Comparison of ENCODE assay signal across 8 cellular contexts in the genomic region with DNA sequence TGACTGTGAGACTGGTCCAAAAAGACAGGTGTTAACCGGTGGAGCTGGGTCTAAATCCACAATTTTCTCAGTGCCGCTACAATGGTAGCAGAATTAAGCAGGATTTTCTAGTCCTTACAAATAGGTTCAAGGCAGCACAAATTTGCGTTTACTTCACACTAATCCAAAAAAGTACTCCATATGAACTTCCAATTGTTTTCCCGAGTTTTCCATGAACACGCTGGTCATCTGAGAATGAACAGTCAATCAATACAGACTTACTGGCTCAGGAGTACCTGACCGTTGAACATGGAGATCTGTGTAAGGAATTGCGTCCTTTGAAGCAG. TPM values are rescaled to one million over a fixed set of nuclear protein-coding genes. Genes with fewer than 3 reads are reported as not detected.
A peak's percentile ranks its signal among the peaks of the same experiment; 100 is the strongest.
DNase-seq lines count a peak whose midpoint lies in the region; ATAC-seq lines count a peak whose summit lies in the region.

No MANE protein-coding gene starts in this region.

- H3F3A ChIP-seq in GM23248 (ENCODE audit: insufficient read depth), result peaks cover 2% of the 10 kb centered on the region; the same call in 1 of the 2 replicates

- peaks cover 24% of the 10 kb centered on the region for H3K4me1 Mint-ChIP-seq in activated naive CD8-positive, alpha-beta T cell treated with anti-CD3 and anti-CD28 coated beads, Interleukin-2, amount 10 ng/mL, durations not matched to agents 7 days and 5 days

- H3K79me2 ChIP-seq in GM23248 (ENCODE audit: insufficient read depth), result peaks cover 12% of the 10 kb centered on the region

- DNase-seq in GM23248 (no peak), AG08396 (ENCODE audit: low spot score) (no peak), HK-2 (ENCODE audit: unreplicated experiment) (no peak)
- no peak for DNase-seq in activated naive CD8-positive, alpha-beta T cell treated with anti-CD3 and anti-CD28 coated beads, Interleukin-2, amount 10 ng/mL, durations not matched to agents 7 days and 5 days

- H3K27me3 ChIP-seq in GM23248 (replicated peaks; ENCODE audit: insufficient read depth) (no peaks in the 10 kb centered on the region), iPS-15b (ENCODE audit: control insufficient read depth, insufficient read depth, low read length) (no peaks in the 10 kb centered on the region), skeletal muscle satellite cell (ENCODE audit: control insufficient read depth, insufficient read depth, low read length) (no peaks in the 10 kb centered on the region)

- no peaks in the 10 kb centered on the region for H3K9me2 ChIP-seq in GM23248 (ENCODE audit: insufficient read depth)

- WGBS in GM23248 (ENCODE audit: low coverage in 1 of 2, low lambda C conversion rate in 2 of 2, missing lambda C conversion rate in 2 of 2), 2 experiments, result 24 to 26% methylated on average over 7 of the region's 7 CpGs

- H3K36me3 ChIP-seq in GM23248 (ENCODE audit: low read depth) (no peaks in the 10 kb centered on the region), iPS-15b (ENCODE audit: control insufficient read depth, insufficient read depth, low read length) (no peaks in the 10 kb centered on the region), skeletal muscle satellite cell (ENCODE audit: insufficient read depth, low read length) (no peaks in the 10 kb centered on the region)

- in situ Hi-C loops in GM23248 (cut with MboI), result no loop called here

- peak overlapping the region; percentile 71 for H3K9ac ChIP-seq in GM23248
- no peak overlapping the region for H3K9ac ChIP-seq in iPS-15b (ENCODE audit: low read depth, low read length)
- H3K9ac ChIP-seq in skeletal muscle satellite cell (ENCODE audit: low read depth, low read length), result peak overlapping the region; percentile 87

- H4K20me1 ChIP-seq in GM23248 (ENCODE audit: insufficient read depth), result no peaks in the 10 kb centered on the region; the same call in 1 of the 2 replicates

- POLR2A ChIA-PET in activated naive CD8-positive, alpha-beta T cell treated with anti-CD3 and anti-CD28 coated beads, Interleukin-2, amount 10 ng/mL, durations not matched to agents 7 days and 5 days (lab: Charles Lee), result interaction anchor here (1.3 kb wide), 1 partner anchor 17 kb away, joined by 4 read pairs; no protein-coding TSS in a partner anchor

- no peak for ATAC-seq in activated naive CD8-positive, alpha-beta T cell treated with anti-CD3 and anti-CD28 coated beads, Interleukin-2, amount 10 ng/mL, durations not matched to agents 7 days and 5 days (ENCODE audit: low read depth)
- ATAC-seq in HG02884 (IDR thresholded peaks at IDR 0.05; ENCODE audit: unreplicated experiment) (no peak), GM21526 (IDR thresholded peaks at IDR 0.05; ENCODE audit: low FRiP score, unreplicated experiment) (no peak)

- H3K4me2 ChIP-seq in GM23248 (ENCODE audit: unreplicated experiment), result peak overlapping the region; percentile 84
- peak overlapping the region; percentile 83 for H3K4me2 ChIP-seq in skeletal muscle satellite cell (ENCODE audit: low read length)

- H3K27me3 Mint-ChIP-seq in activated naive CD8-positive, alpha-beta T cell treated with anti-CD3 and anti-CD28 coated beads, Interleukin-2, amount 10 ng/mL, durations not matched to agents 7 days and 5 days, result no peaks in the 10 kb centered on the region

- peaks cover 23% of the 10 kb centered on the region for H3K36me3 Mint-ChIP-seq in activated naive CD8-positive, alpha-beta T cell treated with anti-CD3 and anti-CD28 coated beads, Interleukin-2, amount 10 ng/mL, durations not matched to agents 7 days and 5 days

- peak overlapping the region; percentile 84 for H3K4me3 ChIP-seq in GM23248
- peak overlapping the region; percentile 40 for H3K4me3 ChIP-seq in iPS-15b (ENCODE audit: low read depth, low read length)
- peak overlapping the region; percentile 71 for H3K4me3 ChIP-seq in skeletal muscle satellite cell (ENCODE audit: low read length)

- no peaks in the 10 kb centered on the region for H3K9me3 Mint-ChIP-seq in activated naive CD8-positive, alpha-beta T cell treated with anti-CD3 and anti-CD28 coated beads, Interleukin-2, amount 10 ng/mL, durations not matched to agents 7 days and 5 days

- H3K4me1 ChIP-seq in GM23248 (ENCODE audit: insufficient read depth), result no peaks in the 10 kb centered on the region
- peaks cover 5% of the 10 kb centered on the region for H3K4me1 ChIP-seq in iPS-15b (ENCODE audit: control insufficient read depth, insufficient read depth, low read length)
- peaks cover 12% of the 10 kb centered on the region for H3K4me1 ChIP-seq in skeletal muscle satellite cell (ENCODE audit: control insufficient read depth, insufficient read depth, low read length)

- peak overlapping the region; percentile 94 for H2AFZ ChIP-seq in GM23248

- H3K27ac Mint-ChIP-seq in activated naive CD8-positive, alpha-beta T cell treated with anti-CD3 and anti-CD28 coated beads, Interleukin-2, amount 10 ng/mL, durations not matched to agents 7 days and 5 days, result peak overlapping the region; percentile 49

- H3K27ac ChIP-seq in GM23248, result no peak overlapping the region

- peak overlapping the region; percentile 84 for H3K4me3 Mint-ChIP-seq in activated naive CD8-positive, alpha-beta T cell treated with anti-CD3 and anti-CD28 coated beads, Interleukin-2, amount 10 ng/mL, durations not matched to agents 7 days and 5 days

- H3K9me3 ChIP-seq in GM23248 (ENCODE audit: low read depth) (no peaks in the 10 kb centered on the region), iPS-15b (ENCODE audit: control insufficient read depth, insufficient read depth, low read length) (no peaks in the 10 kb centered on the region), skeletal muscle satellite cell (replicated peaks; ENCODE audit: low read length) (no peaks in the 10 kb centered on the region)

RNA-seq across cellular contexts. Expression of a gene that starts 0.7 kb away (rescaled TPM):
- 12.3 and 17.1 TPM in 2 replicates for total RNA-seq in GM23248 (2014; rRNA removed; shearing (Covaris generic))
- 6.0 and 8.0 TPM in 2 replicates for polyA plus RNA-seq in GM23248 (2016; fragmentation: Nextera tagmentation; extraction: Ambion mirVana)
- 10 to 100 TPM; 13.1 to 16.2 TPM for total RNA-seq in activated naive CD8-positive, alpha-beta T cell treated with anti-CD3 and anti-CD28 coated beads, Interleukin-2, amount 10 ng/mL, durations not matched to agents 7 days and 5 days
- total RNA-seq in skeletal muscle satellite cell (2012; rRNA removed), result 11.6 and 13.4 TPM in 2 replicates

RNA-seq across cellular contexts. Expression of a gene that starts 35.4 kb away (rescaled TPM):
- 7.3 and 9.3 TPM in 2 replicates for total RNA-seq in GM23248 (2014; rRNA removed; shearing (Covaris generic))
- polyA plus RNA-seq in GM23248 (2016; fragmentation: Nextera tagmentation; extraction: Ambion mirVana), result 2.1 and 2.8 TPM in 2 replicates
- total RNA-seq in activated naive CD8-positive, alpha-beta T cell treated with anti-CD3 and anti-CD28 coated beads, Interleukin-2, amount 10 ng/mL, durations not matched to agents 7 days and 5 days, result 10 to 100 TPM; 26.0 to 27.3 TPM
- total RNA-seq in skeletal muscle satellite cell (2012; rRNA removed), result 4.2 and 5.8 TPM in 2 replicates
